In the genomic region with DNA sequence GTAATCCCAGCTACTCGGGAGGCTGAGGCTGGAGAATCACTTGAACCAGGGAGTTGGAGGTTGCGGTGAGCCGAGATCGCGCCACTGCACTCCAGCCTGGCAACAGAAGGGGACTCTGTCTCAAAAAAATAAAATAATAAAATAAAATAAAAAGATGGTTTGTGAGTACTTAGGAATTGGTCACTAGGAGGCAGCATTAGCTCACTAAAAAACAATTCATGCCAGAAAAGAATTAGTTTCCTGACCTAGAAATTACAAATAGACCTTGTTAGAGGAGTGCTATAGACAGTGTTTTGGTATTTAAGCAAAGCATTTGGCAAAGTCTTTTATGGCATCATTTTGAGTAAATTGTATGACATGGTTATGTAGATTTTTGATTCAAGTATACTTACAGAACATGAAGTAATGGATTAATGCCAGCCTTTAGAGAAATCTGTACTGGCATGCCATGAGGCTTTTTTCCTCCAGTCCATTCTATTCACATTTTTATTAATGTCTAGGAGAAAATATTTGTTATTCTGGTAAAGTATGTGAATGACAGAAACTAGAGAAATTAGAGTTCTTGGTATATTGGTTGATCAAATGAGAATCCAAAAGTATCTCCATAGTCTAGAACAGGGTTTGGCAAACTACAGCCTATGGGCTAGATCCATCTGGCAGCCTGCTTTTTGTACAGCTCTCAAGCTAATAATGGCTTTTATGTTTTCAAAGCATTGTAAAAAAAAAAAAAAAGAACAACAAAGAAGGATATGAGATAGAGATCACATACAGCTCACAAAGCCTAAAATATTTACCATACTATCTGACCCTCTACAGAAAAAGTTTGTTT, we compare ENCODE assay signal across 9 cellular contexts.
DNase-seq lines count a peak whose midpoint lies in the region; ATAC-seq, FAIRE-seq and TF ChIP-seq lines count a peak whose summit lies in the region.
"Had no signal": no experiment of that assay in that cellular context is flagged by ENCODE, and none has a peak within 500 bp of the region (broad histone marks: within the 10 kb centered on the region; RNA-seq: fewer than 3 reads in every experiment).

No MANE protein-coding gene starts in this region.

- FAIRE-seq in D721Med (lab: Jason Lieb, UNC) = no peak

- no peak overlapping the region for H3K27ac ChIP-seq in lower lobe of right lung

- no peaks in the 10 kb centered on the region for H3K4me1 ChIP-seq in lower lobe of right lung
- H3K4me1 ChIP-seq: HAP-1 had no signal

- no peak for ATAC-seq in lower lobe of right lung

- H3K4me3 ChIP-seq in LNCaP clone FGC (ENCODE audit: low read depth, low read length) (no peak overlapping the region), lower lobe of right lung (no peak overlapping the region)
- H3K4me3 ChIP-seq: HAP-1 had no signal

- DNase-seq in D721Med (ENCODE audit: insufficient read length, low spot score) (no peak), LNCaP clone FGC (ENCODE audit: low read depth) (peak; percentile 49), brain pericyte (ENCODE audit: low read depth, low spot score) (peak; percentile 10), lower lobe of right lung (no peak), NCI-H187 (lab: John Stamatoyannopoulos, UW) (no peak), activated gamma-delta T cell treated with Interleukin-2 at 50 U/mL for 16 hours (no peak)
- no peak for DNase-seq in stimulated activated CD8-positive, alpha-beta memory T cell treated with anti-CD3 and anti-CD28 coated beads, Interleukin-4, amount 100 ng/mL, for 48 hours
- DNase-seq in stimulated activated CD4-positive, alpha-beta T cell treated with anti-CD3 and anti-CD28 coated beads, Interleukin-4, amount 100 ng/mL, for 24 hours = no peak

- TF ChIP-seq CTCF in D721Med (IDR thresholded peaks at IDR 0.05; ENCODE audit: insufficient read depth, missing control alignments) (peak; percentile 28), LNCaP clone FGC (IDR thresholded peaks at IDR 0.05; ENCODE audit: control insufficient read depth, extremely low read depth, insufficient read depth) (peak; percentile 58), lower lobe of right lung (IDR thresholded peaks at IDR 0.05) (peak; percentile 28)

- H3K9me3 ChIP-seq in lower lobe of right lung = no peaks in the 10 kb centered on the region
- H3K9me3 ChIP-seq: HAP-1 had no signal

- H3K36me3 ChIP-seq in lower lobe of right lung = no peaks in the 10 kb centered on the region
- H3K36me3 ChIP-seq: HAP-1 had no signal

- intact Hi-C loops in lower lobe of right lung (cut with DNase I) = no loop called here

- H3K27me3 ChIP-seq in lower lobe of right lung (ENCODE audit: low read depth) = no peaks in the 10 kb centered on the region

Comparison
In these comparisons a context has a peak if more than half of its experiments do, and no peak if none do; other contexts are left out.
1. DNase-seq: peak in LNCaP clone FGC (single experiment) and brain pericyte (single experiment); none in D721Med (single experiment), lower lobe of right lung (single experiment), NCI-H187 (0 of 2), stimulated activated CD8-positive, alpha-beta memory T cell treated with anti-CD3 and anti-CD28 coated beads, Interleukin-4, amount 100 ng/mL, for 48 hours (single experiment), stimulated activated CD4-positive, alpha-beta T cell treated with anti-CD3 and anti-CD28 coated beads, Interleukin-4, amount 100 ng/mL, for 24 hours (single experiment) and activated gamma-delta T cell treated with Interleukin-2 at 50 U/mL for 16 hours (single experiment).
2. Peak in every context shown above with its lines, with median percentiles within 50 percentile points of each other: CTCF ChIP-seq.